26 cellular contexts compared by ENCODE assay signal in genomic region chr14:101068958-101069549, GRCh38.
DNase-seq lines count a peak whose midpoint lies in the region; ATAC-seq, FAIRE-seq and TF ChIP-seq lines count a peak whose summit lies in the region.
"Had no signal": no experiment of that assay in that cellular context is flagged by ENCODE, and none has a peak within 500 bp of the region (broad histone marks: within the 10 kb centered on the region; RNA-seq: fewer than 3 reads in every experiment).

No MANE protein-coding gene starts in this region.

- no peak for ATAC-seq in activated CD8-positive, alpha-beta memory T cell treated with anti-CD3 and anti-CD28 coated beads, Interleukin-2, amount 10 ng/mL, durations not matched to agents 7 days and 5 days
- no peak for ATAC-seq in GM21515 (IDR thresholded peaks at IDR 0.05; ENCODE audit: unreplicated experiment)
- ATAC-seq: activated CD4-positive, CD25-positive, alpha-beta regulatory T cell treated with anti-CD3 and anti-CD28 coated beads, Interleukin-2, amount 50 U/mL, for 24 hours; activated CD8-positive, alpha-beta T cell treated with anti-CD3 and anti-CD28 coated beads for 36 hours; heart right ventricle; left colon; T-cell had no signal

- DNase-seq in H7 (peak; percentile 22), kidney (peak; percentile 29), spleen (peak; percentile 54), SK-N-DZ (ENCODE audit: low spot score) (no peak), AG08396 (ENCODE audit: low spot score) (no peak), OCI-M1 (lab: John Stamatoyannopoulos, UW) (no peak)
- peak; percentile 22 for DNase-seq in activated CD8-positive, alpha-beta memory T cell treated with anti-CD3 and anti-CD28 coated beads, Interleukin-2, amount 10 ng/mL, durations not matched to agents 7 days and 5 days
- DNase-seq: activated CD8-positive, alpha-beta T cell treated with anti-CD3 and anti-CD28 coated beads for 36 hours; activated T-cell treated with anti-CD3 and anti-CD28 coated beads, Interleukin-2, amount 50 U/mL, for 24 hours; CD4-positive, alpha-beta memory T cell; EL; heart right ventricle; NCI-H2029 treated with DMSO at 0.1 percent for 48 hours; NCI-H226; NCI-H774; SIG-M5; stimulated activated CD4-positive, alpha-beta T cell treated with anti-CD3 and anti-CD28 coated beads, Interleukin-12 subunit alpha, Interleukin-12 subunit beta, amount 100 ng/mL, for 4 hours; stimulated activated CD4-positive, alpha-beta T cell treated with anti-CD3 and anti-CD28 coated beads, Interleukin-4, amount 100 ng/mL, for 4 hours; stimulated activated naive CD4-positive, alpha-beta T cell had no signal

- no peaks in the 10 kb centered on the region for H3K36me3 ChIP-seq in H7 (replicated peaks; ENCODE audit: control insufficient read depth, insufficient read depth, low read length)
- H3K36me3 ChIP-seq in kidney (ENCODE audit: control insufficient read depth in 1 of 2, insufficient read depth in 2 of 2, low read length in 2 of 2) = no peaks in the 10 kb centered on the region
- H3K36me3 ChIP-seq in spleen = no peaks in the 10 kb centered on the region
- H3K36me3 ChIP-seq: HAP-1, heart right ventricle had no signal

- peaks cover 2% of the 10 kb centered on the region for H3K27me3 Mint-ChIP-seq in activated CD8-positive, alpha-beta memory T cell treated with anti-CD3 and anti-CD28 coated beads, Interleukin-2, amount 10 ng/mL, durations not matched to agents 7 days and 5 days

- CTCF ChIA-PET in activated CD8-positive, alpha-beta memory T cell treated with anti-CD3 and anti-CD28 coated beads, Interleukin-2, amount 10 ng/mL, durations not matched to agents 7 days and 5 days (lab: Charles Lee) = no interaction called here

- TF ChIP-seq POLR2A in spleen (IDR thresholded peaks at IDR 0.05) = no peak

- no peaks in the 10 kb centered on the region for H3K4me1 Mint-ChIP-seq in activated CD8-positive, alpha-beta memory T cell treated with anti-CD3 and anti-CD28 coated beads, Interleukin-2, amount 10 ng/mL, durations not matched to agents 7 days and 5 days
- H3K4me1 Mint-ChIP-seq: activated naive CD4-positive, alpha-beta T cell treated with anti-CD3 and anti-CD28 coated beads, Interleukin-2, amount 50 U/mL, for 24 hours; CD4-positive, alpha-beta memory T cell; T-cell had no signal

- H3K4me3 Mint-ChIP-seq in activated CD8-positive, alpha-beta memory T cell treated with anti-CD3 and anti-CD28 coated beads, Interleukin-2, amount 10 ng/mL, durations not matched to agents 7 days and 5 days = no peak overlapping the region
- H3K4me3 Mint-ChIP-seq: activated CD8-positive, alpha-beta T cell treated with anti-CD3 and anti-CD28 coated beads for 36 hours; activated naive CD4-positive, alpha-beta T cell treated with anti-CD3 and anti-CD28 coated beads, Interleukin-2, amount 50 U/mL, for 24 hours; activated T-cell treated with anti-CD3 and anti-CD28 coated beads, Interleukin-2, amount 50 U/mL, for 24 hours; CD4-positive, alpha-beta memory T cell; T-cell had no signal

- no peak overlapping the region for H3K9ac ChIP-seq in kidney (ENCODE audit: low read length in 2 of 2)

- no peaks in the 10 kb centered on the region for H3K9me3 Mint-ChIP-seq in activated CD8-positive, alpha-beta memory T cell treated with anti-CD3 and anti-CD28 coated beads, Interleukin-2, amount 10 ng/mL, durations not matched to agents 7 days and 5 days (ENCODE audit: low read depth)
- H3K9me3 Mint-ChIP-seq: activated CD8-positive, alpha-beta T cell treated with anti-CD3 and anti-CD28 coated beads for 36 hours; activated naive CD4-positive, alpha-beta T cell treated with anti-CD3 and anti-CD28 coated beads, Interleukin-2, amount 50 U/mL, for 24 hours; activated T-cell treated with anti-CD3 and anti-CD28 coated beads, Interleukin-2, amount 50 U/mL, for 24 hours; T-cell had no signal

- 76 to 82% (median 81%) methylated on average over 17 of the region's 17 CpGs for WGBS in spleen, 5 donors

- H3K27ac ChIP-seq in kidney (ENCODE audit: low read depth in 2 of 2, low read length in 2 of 2) (no peak overlapping the region), spleen (no peak overlapping the region)
- H3K27ac ChIP-seq: heart right ventricle, HL-60 had no signal

- intact Hi-C loops in kidney (cut with DNase I) = no loop called here
- intact Hi-C loops in spleen (cut with DNase I; ENCODE audit: low total_unique reads) = no loop called here

- no peaks in the 10 kb centered on the region for H3K9me3 ChIP-seq in kidney (ENCODE audit: control insufficient read depth in 1 of 2, low read length in 2 of 2)
- H3K9me3 ChIP-seq in spleen = no peaks in the 10 kb centered on the region
- H3K9me3 ChIP-seq: HAP-1, heart right ventricle had no signal

- no peak overlapping the region for H3K4me3 ChIP-seq in H7 (ENCODE audit: insufficient read depth, low read depth, low read length)
- H3K4me3 ChIP-seq in kidney (ENCODE audit: low read length in 2 of 2) = no peak overlapping the region
- H3K4me3 ChIP-seq in spleen = no peak overlapping the region
- H3K4me3 ChIP-seq: HAP-1, heart right ventricle had no signal

- H3K27me3 ChIP-seq in H7 (ENCODE audit: control insufficient read depth, insufficient read depth, low read length) (no peaks in the 10 kb centered on the region), spleen (replicated peaks in 1 of 7) (peaks cover 0 to 50% (median 0%) of the 10 kb centered on the region in 7 donors)

- H3K4me1 ChIP-seq in kidney (ENCODE audit: control insufficient read depth in 1 of 2, insufficient read depth in 1 of 2, low read depth in 1 of 2, low read length in 2 of 2) = no peaks in the 10 kb centered on the region
- peaks cover 0 to 43% (median 22%) of the 10 kb centered on the region in 6 donors for H3K4me1 ChIP-seq in spleen
- H3K4me1 ChIP-seq: HAP-1, heart right ventricle had no signal

- no peak for TF ChIP-seq CTCF in kidney (IDR thresholded peaks at IDR 0.05; ENCODE audit: borderline replicate concordance, extremely low read depth, insufficient read depth)
- no peak for TF ChIP-seq CTCF in spleen (IDR thresholded peaks at IDR 0.05 in 8 of 11, conservative IDR thresholded peaks at IDR 0.05 in 3 of 11)

- no peak for FAIRE-seq in kidney (lab: Jason Lieb, UNC)

- H3K36me3 Mint-ChIP-seq in activated CD8-positive, alpha-beta memory T cell treated with anti-CD3 and anti-CD28 coated beads, Interleukin-2, amount 10 ng/mL, durations not matched to agents 7 days and 5 days = no peaks in the 10 kb centered on the region
- H3K36me3 Mint-ChIP-seq: activated naive CD4-positive, alpha-beta T cell treated with anti-CD3 and anti-CD28 coated beads, Interleukin-2, amount 50 U/mL, for 24 hours; CD4-positive, alpha-beta memory T cell; T-cell had no signal

- H3K27ac Mint-ChIP-seq in activated CD8-positive, alpha-beta memory T cell treated with anti-CD3 and anti-CD28 coated beads, Interleukin-2, amount 10 ng/mL, durations not matched to agents 7 days and 5 days = no peak overlapping the region
- H3K27ac Mint-ChIP-seq: activated CD8-positive, alpha-beta T cell treated with anti-CD3 and anti-CD28 coated beads for 36 hours; activated naive CD4-positive, alpha-beta T cell treated with anti-CD3 and anti-CD28 coated beads, Interleukin-2, amount 50 U/mL, for 24 hours; activated T-cell treated with anti-CD3 and anti-CD28 coated beads, Interleukin-2, amount 50 U/mL, for 24 hours; CD4-positive, alpha-beta memory T cell; T-cell had no signal

Comparison
In these comparisons a context has a peak if more than half of its experiments do, and no peak if none do; other contexts are left out.
1. DNase-seq: peak in H7 (single experiment), activated CD8-positive, alpha-beta memory T cell treated with anti-CD3 and anti-CD28 coated beads, Interleukin-2, amount 10 ng/mL, durations not matched to agents 7 days and 5 days (single experiment), kidney (single experiment) and spleen (single experiment); none in SK-N-DZ (single experiment), AG08396 (single experiment) and OCI-M1 (single experiment).